ENCODE assay signal across 10 cellular contexts in the genomic region with DNA sequence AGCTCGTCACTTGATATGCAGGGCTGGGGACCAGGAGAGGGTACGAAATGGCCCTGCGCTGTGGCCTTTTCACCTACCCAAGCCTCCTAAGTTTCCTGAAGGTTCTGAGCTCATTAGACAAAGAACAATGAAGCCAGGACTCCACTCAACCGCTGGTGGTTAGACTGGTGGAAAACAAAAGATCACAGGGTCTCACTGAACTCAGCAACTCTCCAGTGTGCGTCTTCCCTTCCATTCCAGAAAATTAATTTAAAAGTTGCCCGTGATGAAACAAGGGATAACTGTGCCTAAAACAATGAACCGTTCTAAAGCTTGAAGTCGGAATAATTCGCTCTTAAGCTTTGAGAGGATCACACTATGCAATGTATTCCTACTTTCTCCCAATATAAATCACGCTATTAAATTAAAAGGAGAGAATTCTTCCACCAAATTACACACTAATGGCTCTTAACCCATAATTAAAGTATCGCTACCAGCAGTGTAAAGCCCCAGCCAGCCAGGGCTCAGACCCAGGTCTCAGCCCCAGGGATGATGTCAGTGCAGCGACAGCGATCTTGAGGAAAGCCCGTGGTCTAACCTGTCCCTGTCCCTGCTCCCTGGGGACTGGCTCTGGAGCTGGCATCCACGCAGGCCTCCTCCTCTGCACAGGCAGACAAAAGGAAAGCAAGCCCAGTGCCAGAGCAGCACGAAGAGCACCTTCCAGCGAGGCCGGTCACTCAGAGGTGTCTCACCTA. TPM values are rescaled to one million over a fixed set of nuclear protein-coding genes. Genes with fewer than 3 reads are reported as not detected.
DNase-seq lines count a peak whose midpoint lies in the region; ATAC-seq and TF ChIP-seq lines count a peak whose summit lies in the region.
"Had no signal": no experiment of that assay in that cellular context is flagged by ENCODE, and none has a peak within 500 bp of the region (broad histone marks: within the 10 kb centered on the region; RNA-seq: fewer than 3 reads in every experiment).

No MANE protein-coding gene starts in this region.

- H2AFZ ChIP-seq in DND-41 (ENCODE audit: low read depth, low read length), result no peak overlapping the region
- H2AFZ ChIP-seq in trophoblast cell (ENCODE audit: insufficient read depth, low read length, poor library complexity), result no peak overlapping the region

- H3K27ac ChIP-seq in DND-41 (ENCODE audit: low read length) (peak overlapping the region; percentile 50), RWPE2 (ENCODE audit: poor library complexity, severe bottlenecking) (peak overlapping the region; percentile 8), trophoblast cell (ENCODE audit: low read depth, low read length) (no peak overlapping the region)

- H2BK5ac ChIP-seq in trophoblast cell (ENCODE audit: low read depth, low read length, poor library complexity), result no peak overlapping the region

- H3K4me1 ChIP-seq in DND-41 (ENCODE audit: insufficient read depth, low read length), result peaks cover 69% of the 10 kb centered on the region
- H3K4me1 ChIP-seq in RWPE2 (ENCODE audit: insufficient read depth, poor library complexity, severe bottlenecking), result peaks cover 34% of the 10 kb centered on the region
- H3K4me1 ChIP-seq in trophoblast cell (ENCODE audit: control insufficient read depth in 1 of 2, insufficient read depth in 2 of 2, low read length in 2 of 2), result peaks cover 16 to 21% of the 10 kb centered on the region in 2 experiments

- H2BK12ac ChIP-seq in trophoblast cell (ENCODE audit: low read length), result no peak overlapping the region

- no peak for DNase-seq in DND-41
- DNase-seq in RWPE2 (ENCODE audit: low spot score), result no peak
- peak; percentile 41 for DNase-seq in fibroblast of mammary gland (ENCODE audit: low read depth)
- no peak for DNase-seq in trophoblast cell
- DNase-seq in Kasumi-1 (lab: John Stamatoyannopoulos, UW), result no peak
- no peak for DNase-seq in iPS-NIHi7 (ENCODE audit: extremely low spot score)
- no peak for DNase-seq in HCEC 1CT
- DNase-seq in GM10266 (ENCODE audit: extremely low spot score), result no peak
- DNase-seq: SHP77; stimulated activated CD4-positive, alpha-beta T cell treated with anti-CD3 and anti-CD28 coated beads, Interleukin-4, amount 100 ng/mL, for 4 hours had no signal

- no peak overlapping the region for H4K12ac ChIP-seq in trophoblast cell (ENCODE audit: low read depth, low read length)

- peaks cover 98% of the 10 kb centered on the region for H3K79me2 ChIP-seq in DND-41 (ENCODE audit: insufficient read depth, low read length)
- H3K79me2 ChIP-seq in trophoblast cell (ENCODE audit: control insufficient read depth, insufficient read depth, low read length, poor library complexity), result peaks cover 26% of the 10 kb centered on the region

- H3K23ac ChIP-seq in trophoblast cell (ENCODE audit: low read length), result no peak overlapping the region

- ATAC-seq in DND-41 (ENCODE audit: insufficient read depth, low read depth), result no peak
- ATAC-seq in RWPE2 (ENCODE audit: low read depth), result no peak

- H4K20me1 ChIP-seq in DND-41 (ENCODE audit: insufficient read depth, low read length), result peaks cover 76% of the 10 kb centered on the region

- H2AK5ac ChIP-seq in trophoblast cell (ENCODE audit: low read length), result no peak overlapping the region

- H3K18ac ChIP-seq in trophoblast cell (ENCODE audit: low read length), result peak overlapping the region; percentile 6

- H3K4ac ChIP-seq in trophoblast cell (ENCODE audit: low read depth, low read length), result peak overlapping the region; percentile 81

- H3K14ac ChIP-seq in trophoblast cell (ENCODE audit: low read length), result no peak overlapping the region

- H3K36me3 ChIP-seq in DND-41 (ENCODE audit: insufficient read depth, low read length), result peaks cover 13% of the 10 kb centered on the region
- no peaks in the 10 kb centered on the region for H3K36me3 ChIP-seq in RWPE2 (ENCODE audit: low read depth)
- H3K36me3 ChIP-seq in trophoblast cell (ENCODE audit: control insufficient read depth in 1 of 2, insufficient read depth in 2 of 2, low read length in 2 of 2), result peaks cover 0 to 2% of the 10 kb centered on the region in 2 experiments

- H2BK120ac ChIP-seq in trophoblast cell (ENCODE audit: insufficient read depth, low read length, poor library complexity), result no peak overlapping the region

- TF ChIP-seq CTCF in DND-41 (IDR thresholded peaks at IDR 0.05; ENCODE audit: borderline replicate concordance, extremely low read depth, low read length, poor library complexity, severe bottlenecking) (no peak), RWPE2 (IDR thresholded peaks at IDR 0.05; ENCODE audit: poor library complexity, severe bottlenecking) (no peak), fibroblast of mammary gland (conservative IDR thresholded peaks at IDR 0.05; ENCODE audit: control insufficient read depth, insufficient read depth, low read depth, low read length) (no peak), GM10266 (IDR thresholded peaks at IDR 0.05; ENCODE audit: control insufficient read depth, insufficient read depth, low read depth, missing control alignments) (no peak)

- no CpG with 5 or more reads among the region's 18 CpGs for WGBS in trophoblast cell (ENCODE audit: extremely low coverage, insufficient coverage, insufficient read length)

- H3K9ac ChIP-seq in DND-41 (ENCODE audit: low read depth, low read length) (peak overlapping the region; percentile 93), trophoblast cell (ENCODE audit: low read length) (no peak overlapping the region)

- H3K9me3 ChIP-seq in DND-41 (ENCODE audit: insufficient read depth, low read length, severe bottlenecking) (no peaks in the 10 kb centered on the region), RWPE2 (ENCODE audit: severe bottlenecking) (no peaks in the 10 kb centered on the region), trophoblast cell (ENCODE audit: insufficient read depth, low read depth, low read length) (no peaks in the 10 kb centered on the region)

- H3K4me2 ChIP-seq in DND-41 (ENCODE audit: insufficient read depth, low read length) (peak overlapping the region; percentile 76), trophoblast cell (ENCODE audit: low read length) (no peak overlapping the region)

- peaks cover 11% of the 10 kb centered on the region for H3K79me1 ChIP-seq in trophoblast cell (ENCODE audit: low read length)

- H3K27me3 ChIP-seq in DND-41 (ENCODE audit: insufficient read depth, low read length, poor library complexity), result no peaks in the 10 kb centered on the region
- H3K27me3 ChIP-seq in RWPE2 (ENCODE audit: insufficient read depth, poor library complexity, severe bottlenecking), result no peaks in the 10 kb centered on the region
- no peaks in the 10 kb centered on the region for H3K27me3 ChIP-seq in trophoblast cell (ENCODE audit: insufficient read depth, low read length)

- peak overlapping the region in 1 of 2 experiments; percentile 95; a peak in 2 of 4 replicates for H3K4me3 ChIP-seq in DND-41 (ENCODE audit: low read depth in 1 of 2, low read length in 2 of 2)
- H3K4me3 ChIP-seq in RWPE2 (ENCODE audit: severe bottlenecking), result no peak overlapping the region
- peak overlapping the region; percentile 5 for H3K4me3 ChIP-seq in fibroblast of mammary gland (ENCODE audit: control insufficient read depth, low read depth, low read length)
- H3K4me3 ChIP-seq in trophoblast cell (ENCODE audit: low read depth, low read length), result no peak overlapping the region

- H4K8ac ChIP-seq in trophoblast cell (ENCODE audit: low read depth, low read length), result no peak overlapping the region

- no peak overlapping the region for H4K91ac ChIP-seq in trophoblast cell (ENCODE audit: low read depth, low read length)

RNA-seq across cellular contexts. Expression of gene VGLL4, which starts 4.9 kb away (rescaled TPM):
- 44.1 and 47.0 TPM in 2 replicates for polyA plus RNA-seq in trophoblast cell (2013)
